ENCODE assay signal across 8 cellular contexts in genomic region chr6:20400476-20401402, GRCh38. TPM values are rescaled to one million over a fixed set of nuclear protein-coding genes. Genes with fewer than 3 reads are reported as not detected.
A peak's percentile ranks its signal among the peaks of the same experiment; 100 is the strongest.
DNase-seq lines count a peak whose midpoint lies in the region; ATAC-seq and TF ChIP-seq lines count a peak whose summit lies in the region.

No MANE protein-coding gene starts in this region.

- DNase-seq in BJ (ENCODE audit: low read depth): no peak
- DNase-seq in NCI-H2107 treated with DMSO at 0.1 percent for 48 hours (lab: John Stamatoyannopoulos, UW; ENCODE audit: unreplicated experiment): peak; percentile 62
- peak; percentile 52 for DNase-seq in UCSD-AML1 (lab: John Stamatoyannopoulos, UW; ENCODE audit: unreplicated experiment)
- peak; percentile 83 for DNase-seq in colonic mucosa
- peak; percentile 25 to 34 for DNase-seq in stimulated activated CD4-positive, alpha-beta T cell treated with anti-CD3 and anti-CD28 coated beads, Interleukin-4, amount 100 ng/mL, for 4 hours

- H3K27ac ChIP-seq in colonic mucosa: peak overlapping the region; percentile 72
- peak overlapping the region; percentile 85 to 89 for H3K27ac ChIP-seq in liver (ENCODE audit: low read depth in 1 of 2, low read length in 2 of 2)

- H3K4me3 ChIP-seq in BJ (ENCODE audit: low read depth, low read length): peak overlapping the region; percentile 52
- peak overlapping the region; percentile 35 for H3K4me3 ChIP-seq in colonic mucosa
- peak overlapping the region; percentile 56 to 90 (median 79) for H3K4me3 ChIP-seq in liver (ENCODE audit: low read depth in 1 of 3, low read length in 3 of 3)

- under 1% methylated on average over 29 of the region's 29 CpGs for WGBS in liver

- POLR2A ChIA-PET in BJ (lab: Charles Lee): no interaction called here

- peak; percentile 27; the same call in 1 of the 2 replicates for TF ChIP-seq CTCF in BJ (IDR thresholded peaks at IDR 0.05; ENCODE audit: insufficient read depth, low read depth, low read length)
- TF ChIP-seq CTCF in colonic mucosa (IDR thresholded peaks at IDR 0.05): peak; percentile 49
- peak; percentile 33 for TF ChIP-seq CTCF in liver (IDR thresholded peaks at IDR 0.05; ENCODE audit: low read depth, low read length, missing input control)

- H3K9ac ChIP-seq in colonic mucosa (ENCODE audit: low read depth in 2 of 2, low read length in 2 of 2) (peak overlapping the region; percentile 57 to 96), liver (ENCODE audit: low read depth in 1 of 2, low read length in 2 of 2) (peak overlapping the region; percentile 50 to 78)

- H3K27me3 ChIP-seq in BJ (ENCODE audit: control insufficient read depth, insufficient read depth, low read length) (no peaks in the 10 kb centered on the region), colonic mucosa (no peaks in the 10 kb centered on the region), liver (ENCODE audit: control insufficient read depth in 4 of 4, insufficient read depth in 4 of 4, low read length in 3 of 4) (no peaks in the 10 kb centered on the region)

- H3K36me3 ChIP-seq in BJ (ENCODE audit: control insufficient read depth, insufficient read depth, low read length) (no peaks in the 10 kb centered on the region), colonic mucosa (no peaks in the 10 kb centered on the region), liver (ENCODE audit: control insufficient read depth in 4 of 4, insufficient read depth in 3 of 4, low read depth in 1 of 4, low read length in 3 of 4) (no peaks in the 10 kb centered on the region)

- CTCF ChIA-PET in BJ (lab: Yijun Ruan, JAX): interaction anchor here (1.0 to 2.3 kb wide), 3 partner anchors 9 to 127 kb away, joined by 3 to 9 read pairs (median 5); no protein-coding TSS in a partner anchor

- TF ChIP-seq RAD21 in liver (IDR thresholded peaks at IDR 0.05): peak; percentile 61 to 65

- no peaks in the 10 kb centered on the region for H3K9me3 ChIP-seq in colonic mucosa
- H3K9me3 ChIP-seq in liver (ENCODE audit: control insufficient read depth in 4 of 4, low read length in 3 of 4): no peaks in the 10 kb centered on the region

- intact Hi-C loops in colonic mucosa (cut with DNase I): no loop called here

- ATAC-seq in GM21723 (IDR thresholded peaks at IDR 0.05; ENCODE audit: unreplicated experiment): peak; percentile 0
- no peak for ATAC-seq in HG03460 (IDR thresholded peaks at IDR 0.05; ENCODE audit: unreplicated experiment)

- H3K4me1 ChIP-seq in colonic mucosa (no peaks in the 10 kb centered on the region), liver (ENCODE audit: control insufficient read depth in 4 of 4, insufficient read depth in 4 of 4, low read length in 3 of 4) (peaks cover 2 to 10% (median 7%) of the 10 kb centered on the region in 4 donors)

TF ChIP-seq in liver, 16 proteins besides CTCF, POLR2A, EP300 and RAD21:
- TF ChIP-seq FOXA2 (IDR thresholded peaks at IDR 0.05) (no peak), MAX (IDR thresholded peaks at IDR 0.05) (peak; percentile 74), HNF4A (conservative IDR thresholded peaks at IDR 0.05) (peak; percentile 33 to 39), JUND (IDR thresholded peaks at IDR 0.05) (peak in 1 of 2 donors; percentile 29), TAF1 (conservative IDR thresholded peaks at IDR 0.05) (no peak), FOXA1 (IDR thresholded peaks at IDR 0.05) (no peak), HNF4G (IDR thresholded peaks at IDR 0.05) (no peak), ZBTB33 (IDR thresholded peaks at IDR 0.05) (no peak), GABPA (IDR thresholded peaks at IDR 0.05 in 1 of 2, conservative IDR thresholded peaks at IDR 0.05 in 1 of 2) (no peak), REST (IDR thresholded peaks at IDR 0.05) (no peak), NR2F2 (IDR thresholded peaks at IDR 0.05) (no peak), ATF3 (IDR thresholded peaks at IDR 0.05) (no peak), EGR1 (IDR thresholded peaks at IDR 0.05; ENCODE audit: low read depth in 2 of 2) (no peak), RXRA (IDR thresholded peaks at IDR 0.05) (peak in 1 of 2 donors; percentile 30)

RNA-seq across cellular contexts. Expression of gene E2F3, which starts 0.9 kb away (rescaled TPM):
- polyA plus RNA-seq in BJ (2011; rRNA removed) (7.0 and 8.1 TPM in 2 replicates), liver (1 to 10 TPM; 1.4 to 2.2 TPM)
- polyA minus RNA-seq in BJ (2011; rRNA and poly(A)+ RNA removed): 6.4 and 6.7 TPM in 2 replicates
- total RNA-seq in colonic mucosa (10 to 100 TPM in 1 of 2 donors, 1 to 10 TPM in 1; 10.0 to 11.2 TPM), liver (1 to 10 TPM; 1.6 to 5.0 TPM)
